Comparison of ENCODE assay signal across 1 cellular context in the genomic region with DNA sequence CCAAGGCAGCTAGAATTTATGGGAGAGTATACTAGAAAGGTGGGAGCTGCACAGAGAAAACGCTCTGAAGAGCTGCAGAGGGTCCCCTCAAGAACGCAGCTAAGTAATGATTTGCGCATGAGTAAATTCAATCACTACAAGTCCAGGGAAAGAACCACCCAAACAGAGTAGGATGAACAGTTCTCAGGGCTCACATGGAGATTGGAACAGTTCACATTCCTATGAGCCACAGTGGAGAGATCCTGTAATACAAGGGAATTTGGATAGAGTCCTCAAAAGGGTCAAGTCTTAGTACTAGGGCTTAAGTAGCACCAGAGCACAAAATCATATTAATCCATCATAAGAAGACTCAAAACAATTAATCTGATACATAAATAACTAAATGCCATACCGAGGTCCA.
TF ChIP-seq lines count a peak whose summit lies in the region.

No MANE protein-coding gene starts in this region.

TF ChIP-seq in IMR-90, 13 proteins besides CTCF, POLR2A, EP300 and RAD21:
- TF ChIP-seq MXI1 (IDR thresholded peaks at IDR 0.05; ENCODE audit: borderline replicate concordance, low read depth, low read length) (no peak), CHD1 (IDR thresholded peaks at IDR 0.05; ENCODE audit: low read depth, low read length) (no peak), MAZ (IDR thresholded peaks at IDR 0.05; ENCODE audit: borderline replicate concordance, low read depth, low read length) (no peak), FOS (IDR thresholded peaks at IDR 0.05; ENCODE audit: low read depth, low read length) (no peak), RFX5 (IDR thresholded peaks at IDR 0.05; ENCODE audit: low read depth, low read length) (no peak), SMC3 (IDR thresholded peaks at IDR 0.05; ENCODE audit: low read depth, low read length) (no peak), RCOR1 (IDR thresholded peaks at IDR 0.05; ENCODE audit: insufficient replicate concordance, low read length) (no peak), CEBPB (IDR thresholded peaks at IDR 0.05; ENCODE audit: low read depth, low read length) (no peak), BHLHE40 (IDR thresholded peaks at IDR 0.05; ENCODE audit: low read depth, low read length) (no peak), NFE2L2 (IDR thresholded peaks at IDR 0.05; ENCODE audit: low read depth, low read length) (no peak), MAFK (IDR thresholded peaks at IDR 0.05; ENCODE audit: low read depth, low read length) (no peak)
- TF ChIP-seq, protein P1, sequence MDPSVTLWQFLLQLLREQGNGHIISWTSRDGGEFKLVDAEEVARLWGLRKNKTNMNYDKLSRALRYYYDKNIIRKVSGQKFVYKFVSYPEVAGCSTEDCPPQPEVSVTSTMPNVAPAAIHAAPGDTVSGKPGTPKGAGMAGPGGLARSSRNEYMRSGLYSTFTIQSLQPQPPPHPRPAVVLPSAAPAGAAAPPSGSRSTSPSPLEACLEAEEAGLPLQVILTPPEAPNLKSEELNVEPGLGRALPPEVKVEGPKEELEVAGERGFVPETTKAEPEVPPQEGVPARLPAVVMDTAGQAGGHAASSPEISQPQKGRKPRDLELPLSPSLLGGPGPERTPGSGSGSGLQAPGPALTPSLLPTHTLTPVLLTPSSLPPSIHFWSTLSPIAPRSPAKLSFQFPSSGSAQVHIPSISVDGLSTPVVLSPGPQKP (IDR thresholded peaks at IDR 0.05; ENCODE audit: borderline replicate concordance, low read depth, low read length) = no peak
- TF ChIP-seq, protein P2, sequence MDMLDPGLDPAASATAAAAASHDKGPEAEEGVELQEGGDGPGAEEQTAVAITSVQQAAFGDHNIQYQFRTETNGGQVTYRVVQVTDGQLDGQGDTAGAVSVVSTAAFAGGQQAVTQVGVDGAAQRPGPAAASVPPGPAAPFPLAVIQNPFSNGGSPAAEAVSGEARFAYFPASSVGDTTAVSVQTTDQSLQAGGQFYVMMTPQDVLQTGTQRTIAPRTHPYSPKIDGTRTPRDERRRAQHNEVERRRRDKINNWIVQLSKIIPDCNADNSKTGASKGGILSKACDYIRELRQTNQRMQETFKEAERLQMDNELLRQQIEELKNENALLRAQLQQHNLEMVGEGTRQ (IDR thresholded peaks at IDR 0.05; ENCODE audit: low read depth, low read length) = no peak
